ENCODE assay signal across 8 cellular contexts in genomic region chr11:118928108-118928869, GRCh38. TPM values are rescaled to one million over a fixed set of nuclear protein-coding genes. Genes with fewer than 3 reads are reported as not detected.
A peak's percentile ranks its signal among the peaks of the same experiment; 100 is the strongest.
DNase-seq lines count a peak whose midpoint lies in the region; ATAC-seq and TF ChIP-seq lines count a peak whose summit lies in the region.

No MANE protein-coding gene starts in this region.

- H3K4me2 ChIP-seq in KMS-11 (peak overlapping the region; percentile 63), PC-3 (ENCODE audit: low read length) (peak overlapping the region; percentile 97)

- H2AFZ ChIP-seq in KMS-11 (ENCODE audit: low read depth) (peak overlapping the region; percentile 94), PC-3 (ENCODE audit: low read length) (peak overlapping the region; percentile 89)

- H3K79me2 ChIP-seq in KMS-11 (ENCODE audit: insufficient read depth, low read depth) (no peaks in the 10 kb centered on the region), PC-3 (ENCODE audit: low read length) (peaks cover 40% of the 10 kb centered on the region)

- WGBS in esophagus, 2 donors: 0 to 1% methylated on average over 31 to 32 of the region's 32 CpGs

- ATAC-seq in GM21737 (IDR thresholded peaks at IDR 0.05; ENCODE audit: unreplicated experiment) (peak; percentile 35), PC-3 (peak; percentile 52)

- H3K27me3 ChIP-seq in KMS-11 (ENCODE audit: insufficient read depth, low read depth) (no peaks in the 10 kb centered on the region), PC-3 (ENCODE audit: low read length) (no peaks in the 10 kb centered on the region), esophagus (ENCODE audit: control insufficient read depth in 1 of 2, insufficient read depth in 2 of 2, low read length in 2 of 2) (no peaks in the 10 kb centered on the region), muscle layer of colon (ENCODE audit: control insufficient read depth in 1 of 2, insufficient read depth in 2 of 2, low read length in 2 of 2) (no peaks in the 10 kb centered on the region)

- CTCF ChIA-PET in PC-3 (lab: Charles Lee): interaction anchor here (0.5 to 1.4 kb wide), 5 partner anchors 15 to 269 kb away, joined by 3 to 10 read pairs (median 3); no protein-coding TSS in a partner anchor

- H3K4me1 ChIP-seq in KMS-11 (ENCODE audit: low read depth, poor library complexity, severe bottlenecking) (peaks cover 27% of the 10 kb centered on the region), PC-3 (ENCODE audit: insufficient read depth, low read length) (peaks cover 41% of the 10 kb centered on the region), esophagus (ENCODE audit: control insufficient read depth in 2 of 2, insufficient read depth in 2 of 2, low read length in 1 of 2) (peaks cover 0 to 14% of the 10 kb centered on the region in 2 donors), muscle layer of colon (ENCODE audit: insufficient read depth, low read length) (peaks cover 47% of the 10 kb centered on the region)

- peak overlapping the region; percentile 59; the same call in 1 of the 2 replicates for H3K27ac ChIP-seq in KMS-11
- peak overlapping the region; percentile 78 for H3K27ac ChIP-seq in PC-3 (ENCODE audit: low read length)
- H3K27ac ChIP-seq in esophagus (ENCODE audit: low read depth in 2 of 2, low read length in 1 of 2): peak overlapping the region; percentile 97
- peak overlapping the region; percentile 86 for H3K27ac ChIP-seq in muscle layer of colon (ENCODE audit: low read depth, low read length)

- TF ChIP-seq CTCF in KMS-11 (conservative IDR thresholded peaks at IDR 0.05; ENCODE audit: low read depth, low read length) (peak; percentile 72), PC-3 (conservative IDR thresholded peaks at IDR 0.05; ENCODE audit: low read depth, low read length) (peak; percentile 97)

- H3K9me2 ChIP-seq in PC-3 (replicated peaks; ENCODE audit: low read length): no peaks in the 10 kb centered on the region

- BruUV-seq in PC-3 (replicated peaks; lab: Mats Ljungman, UMichigan): TSS peak; percentile 19

- peak; percentile 89 for DNase-seq in DMS 273 (lab: John Stamatoyannopoulos, UW; ENCODE audit: unreplicated experiment)
- DNase-seq in PC-3: peak; percentile 98
- peak; percentile 96 for DNase-seq in activated T-cell treated with anti-CD3 and anti-CD28 coated beads, Interleukin-2, amount 50 U/mL, for 1 hour
- peak; percentile 86 to 92 for DNase-seq in stimulated activated CD8-positive, alpha-beta memory T cell treated with anti-CD3 and anti-CD28 coated beads, Interleukin-7, amount 100 ng/mL, for 4 hours (ENCODE audit: low read depth in 2 of 2)

- no peaks in the 10 kb centered on the region for H3K9me3 ChIP-seq in PC-3 (ENCODE audit: low read length)
- no peaks in the 10 kb centered on the region for H3K9me3 ChIP-seq in esophagus (ENCODE audit: control insufficient read depth in 2 of 2, insufficient read depth in 1 of 2, low read depth in 1 of 2, low read length in 1 of 2)
- H3K9me3 ChIP-seq in muscle layer of colon (ENCODE audit: low read length): no peaks in the 10 kb centered on the region

- POLR2A ChIA-PET in PC-3 (lab: Charles Lee; ENCODE audit: unreplicated experiment): no interaction called here

- H3K4me3 ChIP-seq in KMS-11 (IDR thresholded peaks at IDR 0.05; ENCODE audit: insufficient read depth, low read depth, low read length): no peak overlapping the region
- peak overlapping the region; percentile 87 for H3K4me3 ChIP-seq in PC-3 (ENCODE audit: low read length)
- peak overlapping the region; percentile 49 to 65 for H3K4me3 ChIP-seq in esophagus (ENCODE audit: low read depth in 1 of 2, low read length in 2 of 2)
- H3K4me3 ChIP-seq in muscle layer of colon (ENCODE audit: low read depth in 1 of 2, low read length in 2 of 2): peak overlapping the region; percentile 75 to 89

- intact Hi-C loops in PC-3 (cut with micrococcal nuclease): loop anchor here (1.0 kb wide), 2 partner anchors 21 to 136 kb away; no protein-coding TSS in a partner anchor

- H4K20me1 ChIP-seq in KMS-11 (ENCODE audit: insufficient read depth) (no peaks in the 10 kb centered on the region), PC-3 (ENCODE audit: low read length) (peaks cover 14% of the 10 kb centered on the region)

- H3K36me3 ChIP-seq in KMS-11 (ENCODE audit: insufficient read depth) (no peaks in the 10 kb centered on the region), PC-3 (ENCODE audit: low read depth, low read length) (no peaks in the 10 kb centered on the region), esophagus (ENCODE audit: control insufficient read depth in 2 of 2, insufficient read depth in 2 of 2, low read length in 1 of 2) (no peaks in the 10 kb centered on the region), muscle layer of colon (ENCODE audit: insufficient read depth, low read length) (peaks cover 2% of the 10 kb centered on the region)

- no peaks in the 10 kb centered on the region for H3F3A ChIP-seq in PC-3 (ENCODE audit: low read length, unreplicated experiment)

- H3K9ac ChIP-seq in KMS-11 (peak overlapping the region; percentile 37; the same call in 1 of the 2 replicates), PC-3 (ENCODE audit: low read length) (peak overlapping the region; percentile 75), muscle layer of colon (ENCODE audit: low read length) (peak overlapping the region; percentile 66)

RNA-seq across cellular contexts. Expression of gene BCL9L, which starts 2.6 kb away (rescaled TPM):
- 49.7 and 68.2 TPM in 2 replicates for total RNA-seq in PC-3 (2014; rRNA removed)
- polyA plus RNA-seq in esophagus: 10 to 100 TPM in 1 of 2 donors, 1 to 10 TPM in 1; 8.5 to 30.4 TPM

RNA-seq across cellular contexts. Expression of gene UPK2, which starts 27.8 kb away (rescaled TPM):
- 0.44 TPM in 1 of 2 replicates, not detected in the other for total RNA-seq in PC-3 (2014; rRNA removed)
- polyA plus RNA-seq in esophagus: 10 to 100 TPM in 1 of 2 donors, 1 to 10 TPM in 1; 1.1 to 11.2 TPM

RNA-seq across cellular contexts. Expression of gene FOXR1, which starts 43.3 kb away (rescaled TPM):
- not detected in 2 replicates for total RNA-seq in PC-3 (2014; rRNA removed)
- polyA plus RNA-seq in esophagus: not detected

RNA-seq across cellular contexts. Expression of gene CXCR5, which starts 44.6 kb away (rescaled TPM):
- not detected in 2 replicates for total RNA-seq in PC-3 (2014; rRNA removed)
- under 1 TPM; 0.11 to 0.18 TPM for polyA plus RNA-seq in esophagus
